Comparison of ENCODE assay signal across 11 cellular contexts in genomic region chr1:162676087-162676486, GRCh38. TPM values are rescaled to one million over a fixed set of nuclear protein-coding genes. Genes with fewer than 3 reads are reported as not detected.
DNase-seq lines count a peak whose midpoint lies in the region; ATAC-seq and TF ChIP-seq lines count a peak whose summit lies in the region.
"Had no signal": no experiment of that assay in that cellular context is flagged by ENCODE, and none has a peak within 500 bp of the region (broad histone marks: within the 10 kb centered on the region; RNA-seq: fewer than 3 reads in every experiment).

No MANE protein-coding gene starts in this region.

- no peak overlapping the region for H3K4me2 ChIP-seq in hepatocyte

- H3K4me3 ChIP-seq in astrocyte of the cerebellum (ENCODE audit: low read depth, low read length) = no peak overlapping the region
- H3K4me3 ChIP-seq in hepatocyte = no peak overlapping the region
- H3K4me3 ChIP-seq in suprapubic skin = no peak overlapping the region

- H3K4me1 Mint-ChIP-seq in naive thymus-derived CD8-positive, alpha-beta T cell = no peaks in the 10 kb centered on the region

- H3K4me3 Mint-ChIP-seq in naive thymus-derived CD8-positive, alpha-beta T cell = no peak overlapping the region

- no peak overlapping the region for H2AFZ ChIP-seq in hepatocyte
- H2AFZ ChIP-seq: parathyroid adenoma had no signal

- peaks cover 27% of the 10 kb centered on the region for H3K79me2 ChIP-seq in hepatocyte
- H3K79me2 ChIP-seq: parathyroid adenoma had no signal

- no peaks in the 10 kb centered on the region for H3K9me3 ChIP-seq in hepatocyte (ENCODE audit: low read depth)
- H3K9me3 ChIP-seq in suprapubic skin = no peaks in the 10 kb centered on the region

- H3K27me3 Mint-ChIP-seq in naive thymus-derived CD8-positive, alpha-beta T cell = peaks cover 0 to 8% (median 0%) of the 10 kb centered on the region in 5 donors

- H3K4me1 ChIP-seq in hepatocyte (ENCODE audit: insufficient read depth) (peaks cover 13% of the 10 kb centered on the region), suprapubic skin (peaks cover 38% of the 10 kb centered on the region)
- H3K4me1 ChIP-seq: parathyroid adenoma had no signal

- POLR2A ChIA-PET in naive thymus-derived CD8-positive, alpha-beta T cell (lab: Charles Lee) = interaction anchor here (0.8 kb wide), 1 partner anchor 11 kb away, joined by 3 read pairs; no protein-coding TSS in a partner anchor

- no peaks in the 10 kb centered on the region for H3K9me2 ChIP-seq in hepatocyte (replicated peaks; ENCODE audit: insufficient read depth)

- H3K36me3 Mint-ChIP-seq in naive thymus-derived CD8-positive, alpha-beta T cell = peaks cover 0 to 6% (median 0%) of the 10 kb centered on the region in 3 donors

- peaks cover 0 to 9% (median 0%) of the 10 kb centered on the region in 9 donors for H3K9me3 Mint-ChIP-seq in naive thymus-derived CD8-positive, alpha-beta T cell

- no peak for TF ChIP-seq EP300 in suprapubic skin (IDR thresholded peaks at IDR 0.05)

- no peaks in the 10 kb centered on the region for H3K27me3 ChIP-seq in hepatocyte
- H3K27me3 ChIP-seq in suprapubic skin = no peaks in the 10 kb centered on the region

- H4K20me1 ChIP-seq in hepatocyte (ENCODE audit: insufficient read depth, poor library complexity, severe bottlenecking) = no peaks in the 10 kb centered on the region

- DNase-seq in HK-2 (ENCODE audit: unreplicated experiment) (peak; percentile 11), astrocyte of the cerebellum (ENCODE audit: low read depth) (peak; percentile 81), hepatocyte (ENCODE audit: low spot score) (peak; percentile 33), suprapubic skin (ENCODE audit: low spot score in 2 of 2) (no peak), substantia nigra (lab: John Stamatoyannopoulos, UW) (no peak), mucosa of gallbladder (ENCODE audit: low spot score) (no peak)
- DNase-seq in naive thymus-derived CD8-positive, alpha-beta T cell = no peak
- DNase-seq: activated gamma-delta T cell treated with Interleukin-2 at 50 U/mL for 16 hours; effector CD4-positive, alpha-beta T cell had no signal

- TF ChIP-seq CTCF in astrocyte of the cerebellum (IDR thresholded peaks at IDR 0.05; ENCODE audit: low read depth, low read length, missing control alignments) (no peak), hepatocyte (IDR thresholded peaks at IDR 0.05; ENCODE audit: poor library complexity) (no peak), suprapubic skin (IDR thresholded peaks at IDR 0.05) (no peak)

- no peak for ATAC-seq in GM21390 (IDR thresholded peaks at IDR 0.05; ENCODE audit: unreplicated experiment)
- no peak for ATAC-seq in naive thymus-derived CD8-positive, alpha-beta T cell

- in situ Hi-C loops in astrocyte of the cerebellum (cut with HindIII; ENCODE audit: low sequenced_read_pairs) = no loop called here

- H3K27ac Mint-ChIP-seq in naive thymus-derived CD8-positive, alpha-beta T cell = no peak overlapping the region

- no peak for TF ChIP-seq POLR2A in suprapubic skin (IDR thresholded peaks at IDR 0.05)

- H3K36me3 ChIP-seq in hepatocyte (replicated peaks; ENCODE audit: insufficient read depth, low read depth) (no peaks in the 10 kb centered on the region), suprapubic skin (no peaks in the 10 kb centered on the region)

- WGBS in hepatocyte (ENCODE audit: low lambda C conversion rate, missing lambda C conversion rate) = 43% methylated on average over 2 of the region's 2 CpGs
- WGBS in suprapubic skin = 57% methylated on average over 2 of the region's 2 CpGs

- H3K27ac ChIP-seq in hepatocyte (peak overlapping the region; percentile 29), suprapubic skin (peak overlapping the region; percentile 67), substantia nigra (ENCODE audit: low read depth, low read length, poor library complexity, severe bottlenecking) (no peak overlapping the region)
- H3K27ac ChIP-seq: parathyroid adenoma had no signal

RNA-seq across cellular contexts. Expression of gene DDR2, which starts 43.8 kb away (rescaled TPM):
- total RNA-seq in hepatocyte (40.2 and 40.7 TPM in 2 replicates), suprapubic skin (10 to 100 TPM in 2 of 4 donors, 1 to 10 TPM in 2; 7.7 to 50.2 (median 13.8) TPM), mucosa of gallbladder (48.3 TPM)
- polyA plus RNA-seq in hepatocyte = 15.7 and 21.6 TPM in 2 replicates
- under 1 TPM; 0.16 to 0.21 TPM for total RNA-seq in naive thymus-derived CD8-positive, alpha-beta T cell
- polyA plus RNA-seq in naive thymus-derived CD8-positive, alpha-beta T cell = under 1 TPM in 1 of 3 donors, not detected in 2; 0.33 TPM

Comparison
In these comparisons a context has a peak if more than half of its experiments do, and no peak if none do; other contexts are left out.
1. DNase-seq: peak in HK-2 (single experiment), astrocyte of the cerebellum (single experiment) and hepatocyte (single experiment); none in suprapubic skin (0 of 2), naive thymus-derived CD8-positive, alpha-beta T cell (0 of 10), substantia nigra (0 of 49) and mucosa of gallbladder (single experiment).
2. RNA of gene DDR2, which starts 43.8 kb away (total RNA-seq): 48.3 TPM in mucosa of gallbladder (single experiment), 40.2 to 40.7 TPM in hepatocyte and 7.7 to 50.2 TPM in suprapubic skin; 0.16 to 0.21 TPM in naive thymus-derived CD8-positive, alpha-beta T cell; every median in the first group is over 4 times any median in the second.